In genomic region chr14:50666772-50667490, GRCh38 we compare ENCODE assay signal across 9 cellular contexts. TPM values are rescaled to one million over a fixed set of nuclear protein-coding genes. Genes with fewer than 3 reads are reported as not detected.
DNase-seq lines count a peak whose midpoint lies in the region; ATAC-seq and TF ChIP-seq lines count a peak whose summit lies in the region.
"Had no signal": no experiment of that assay in that cellular context is flagged by ENCODE, and none has a peak within 500 bp of the region (broad histone marks: within the 10 kb centered on the region; RNA-seq: fewer than 3 reads in every experiment).

No MANE protein-coding gene starts in this region.

- H3K36me3 Mint-ChIP-seq in naive B cell: peaks cover 9 to 14% of the 10 kb centered on the region in 2 donors

- H3K27ac Mint-ChIP-seq in naive B cell: peak overlapping the region in 3 of 6 donors; percentile 94 to 99 (median 98)

- H3K9ac ChIP-seq in Loucy (ENCODE audit: low read depth, low read length, poor library complexity, severe bottlenecking): peak overlapping the region; percentile 69

- no peaks in the 10 kb centered on the region for H3K9me3 Mint-ChIP-seq in naive B cell
- H3K9me3 Mint-ChIP-seq: nephron had no signal

- H4K20me1 ChIP-seq in Loucy (ENCODE audit: insufficient read depth, low read length, poor library complexity, severe bottlenecking): peaks cover 9% of the 10 kb centered on the region

- no peak for TF ChIP-seq CTCF in Loucy (conservative IDR thresholded peaks at IDR 0.05; ENCODE audit: low read length)

- no peaks in the 10 kb centered on the region for H3K27me3 ChIP-seq in Loucy (ENCODE audit: insufficient read depth, low read length, poor library complexity, severe bottlenecking)

- H3K4me1 Mint-ChIP-seq in naive B cell: peaks cover 10 to 39% (median 29%) of the 10 kb centered on the region in 3 donors

- no peaks in the 10 kb centered on the region for H3K36me3 ChIP-seq in Loucy (ENCODE audit: insufficient read depth, low read length)

- H3K79me2 ChIP-seq in Loucy (ENCODE audit: insufficient read depth, low read length): peaks cover 25% of the 10 kb centered on the region

- H3K9me3 ChIP-seq in Loucy (ENCODE audit: insufficient read depth, low read depth, low read length): no peaks in the 10 kb centered on the region

- H3K4me3 Mint-ChIP-seq in naive B cell: peak overlapping the region in 1 of 8 donors; percentile 98
- H3K4me3 Mint-ChIP-seq: nephron had no signal

- H3K4me1 ChIP-seq in Loucy (ENCODE audit: insufficient read depth, low read length, poor library complexity, severe bottlenecking): peaks cover 32% of the 10 kb centered on the region

- ATAC-seq in naive B cell (ENCODE audit: low read depth in 2 of 2) (peak; percentile 40 to 46), GM18861 (IDR thresholded peaks at IDR 0.05; ENCODE audit: unreplicated experiment) (no peak)

- H3K9me2 ChIP-seq in Loucy (replicated peaks; ENCODE audit: low read depth, low read length): no peaks in the 10 kb centered on the region

- peak overlapping the region; percentile 98 for H2AFZ ChIP-seq in Loucy (ENCODE audit: low read length)

- H3K4me2 ChIP-seq in Loucy (ENCODE audit: low read depth, low read length, poor library complexity, severe bottlenecking): peak overlapping the region; percentile 77

- peak overlapping the region; percentile 77 for H3K4me3 ChIP-seq in Loucy (ENCODE audit: low read length, poor library complexity, severe bottlenecking)

- peak; percentile 49 for DNase-seq in NCI-H748 (lab: John Stamatoyannopoulos, UW; ENCODE audit: unreplicated experiment)
- DNase-seq in NCI-H748 treated with DMSO at 0.1 percent for 48 hours (lab: John Stamatoyannopoulos, UW): no peak
- DNase-seq in activated CD4-positive, alpha-beta T cell treated with anti-CD3 and anti-CD28 coated beads for 48 hours: peak; percentile 36
- peak; percentile 93 for DNase-seq in fibroblast of gingiva (ENCODE audit: low read depth)
- peak; percentile 36 for DNase-seq in naive B cell
- no peak for DNase-seq in KG1 (lab: John Stamatoyannopoulos, UW)

- peaks cover 6% of the 10 kb centered on the region; the same call in 1 of the 2 replicates for H3F3A ChIP-seq in Loucy (ENCODE audit: low read depth)

- no peaks in the 10 kb centered on the region for H3K27me3 Mint-ChIP-seq in naive B cell

RNA-seq across cellular contexts. Expression of gene SAV1, which starts 1.2 kb away (rescaled TPM):
- polyA plus RNA-seq in naive B cell (ENCODE audit: low read depth in 6 of 6): 10 to 100 TPM; 62.6 to 89.9 (median 71.4) TPM

Comparison
In these comparisons a context has a peak if more than half of its experiments do, and no peak if none do; other contexts are left out.
1. DNase-seq: peak in NCI-H748 (single experiment), activated CD4-positive, alpha-beta T cell treated with anti-CD3 and anti-CD28 coated beads for 48 hours (single experiment), fibroblast of gingiva (single experiment) and naive B cell (single experiment); none in NCI-H748 treated with DMSO at 0.1 percent for 48 hours (single experiment) and KG1 (single experiment).